ENCODE assay signal across 1 cellular context in the genomic region with DNA sequence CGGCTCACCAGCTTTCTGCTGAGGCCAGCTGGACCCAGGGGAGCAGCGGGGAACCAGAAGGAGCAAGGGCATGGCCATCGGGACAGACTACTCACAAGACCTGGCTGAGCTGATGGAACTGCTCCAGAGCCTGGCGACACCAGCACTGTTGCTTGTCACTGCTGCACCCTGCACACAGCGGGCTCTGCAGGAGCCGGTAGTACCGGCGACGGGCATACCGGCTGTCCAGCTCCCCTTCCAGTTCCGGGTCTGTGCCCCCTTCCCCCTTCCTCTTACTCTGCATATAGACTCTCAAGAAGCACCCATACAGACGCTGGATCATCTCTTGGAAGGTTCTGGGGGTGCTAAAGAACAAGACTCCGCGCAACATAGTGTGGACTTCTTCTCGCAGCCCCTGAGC.
TF ChIP-seq lines count a peak whose summit lies in the region.

No MANE protein-coding gene starts in this region.

TF ChIP-seq in GM23338, 12 proteins besides CTCF, POLR2A, EP300 and RAD21 (continued from another document):
- TF ChIP-seq ZNF462 (CRISPR knock-in tag; IDR thresholded peaks at IDR 0.05): no peak
- TF ChIP-seq ZNF114 (CRISPR knock-in tag; IDR thresholded peaks at IDR 0.05): no peak
TF ChIP-seq in GM23338: peak in this region for 0.
